Comparison of ENCODE assay signal across 7 cellular contexts in the genomic region with DNA sequence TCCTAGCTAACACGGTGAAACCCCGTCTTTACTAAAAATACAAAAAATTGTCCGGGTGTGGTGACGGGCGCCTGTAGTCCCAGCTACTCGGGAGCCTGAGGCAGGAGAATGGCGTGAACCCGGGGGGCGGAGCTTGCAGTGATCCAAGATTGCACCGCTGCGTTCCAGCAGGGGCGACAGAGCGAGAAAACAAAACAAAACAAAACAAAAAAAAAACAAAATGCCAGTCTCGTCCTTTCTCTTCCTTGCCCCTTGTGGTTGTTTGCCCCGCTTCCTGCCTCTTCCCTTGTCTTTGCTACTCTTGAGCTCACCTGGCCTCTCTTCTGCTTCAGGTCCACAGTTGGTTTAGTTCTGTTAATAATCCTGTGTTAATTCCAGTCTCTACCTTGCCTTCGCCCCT. TPM values are rescaled to one million over a fixed set of nuclear protein-coding genes. Genes with fewer than 3 reads are reported as not detected.
"Had no signal": no experiment of that assay in that cellular context is flagged by ENCODE, and none has a peak within 500 bp of the region (broad histone marks: within the 10 kb centered on the region; RNA-seq: fewer than 3 reads in every experiment).

No MANE protein-coding gene starts in this region.

- DNase-seq: GM23248, H9, HCEC 1CT, HFFc6, KG1 had no signal

- H3K36me3 Mint-ChIP-seq: IgD-negative memory B cell had no signal

- H3K9me3 Mint-ChIP-seq: H9, HFFc6, IgD-negative memory B cell had no signal

- H3K27ac ChIP-seq: GM23248 had no signal

- H3K4me3 ChIP-seq: GM23248 had no signal

- H3K27ac Mint-ChIP-seq: H9, HFFc6 had no signal

- H3K4me1 Mint-ChIP-seq: IgD-negative memory B cell had no signal

- H3K9ac ChIP-seq: GM23248 had no signal

- H3K4me3 Mint-ChIP-seq: H9, HFFc6, IgD-negative memory B cell had no signal

RNA-seq across cellular contexts. Expression of gene PRDM6, which starts 22.5 kb away (rescaled TPM):
- total RNA-seq: HT-29 had no signal
- polyA plus RNA-seq: IgD-negative memory B cell had no signal
